Comparison of ENCODE assay signal across 8 cellular contexts in the genomic region with DNA sequence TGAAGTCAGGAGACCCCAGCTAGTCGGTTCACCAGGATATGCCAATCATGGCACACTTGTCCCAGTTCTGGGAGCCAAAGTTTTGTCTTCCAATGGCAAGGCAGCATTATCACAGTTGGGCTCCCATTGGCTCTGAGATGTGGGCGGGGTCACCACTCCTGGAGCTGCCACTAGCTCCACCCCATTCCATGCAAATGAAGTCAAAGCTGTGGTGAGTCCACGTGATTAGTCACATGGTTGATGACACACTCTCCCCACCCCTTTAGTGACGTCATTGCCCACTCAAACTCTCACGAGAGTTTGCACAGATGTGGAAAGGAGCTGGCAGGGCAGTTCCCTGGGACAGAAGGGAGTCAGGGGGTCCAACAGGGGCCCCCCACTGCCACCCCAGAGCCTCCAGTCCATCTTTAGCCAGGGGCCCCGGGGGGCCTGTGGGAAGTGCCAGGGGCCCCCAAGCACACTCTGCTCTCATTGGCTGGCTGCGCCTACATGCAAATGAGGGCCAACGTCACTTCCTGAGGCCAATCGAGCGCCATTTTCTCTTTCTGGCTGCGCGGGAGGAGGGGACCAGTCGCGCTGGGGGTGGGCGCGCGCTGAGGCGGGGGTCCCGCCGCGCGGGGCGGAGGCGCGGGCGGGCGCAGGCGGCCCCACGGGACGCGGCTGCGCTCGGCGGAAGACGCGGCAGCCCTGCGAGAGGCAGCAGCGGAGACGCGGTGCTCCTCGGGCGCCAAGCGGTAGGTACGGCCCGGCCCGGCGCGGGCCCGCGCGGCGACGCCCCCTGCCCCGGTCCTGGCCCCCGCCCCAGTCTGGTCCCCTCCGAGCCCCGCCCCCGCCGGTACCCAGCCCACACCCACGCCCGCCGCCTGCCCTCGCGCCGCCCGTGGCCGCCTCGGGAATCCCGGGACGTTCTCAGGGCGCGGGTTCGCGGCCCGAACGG. TPM values are rescaled to one million over a fixed set of nuclear protein-coding genes. Genes with fewer than 3 reads are reported as not detected.
DNase-seq lines count a peak whose midpoint lies in the region; ATAC-seq lines count a peak whose summit lies in the region.

A gene with protein sequence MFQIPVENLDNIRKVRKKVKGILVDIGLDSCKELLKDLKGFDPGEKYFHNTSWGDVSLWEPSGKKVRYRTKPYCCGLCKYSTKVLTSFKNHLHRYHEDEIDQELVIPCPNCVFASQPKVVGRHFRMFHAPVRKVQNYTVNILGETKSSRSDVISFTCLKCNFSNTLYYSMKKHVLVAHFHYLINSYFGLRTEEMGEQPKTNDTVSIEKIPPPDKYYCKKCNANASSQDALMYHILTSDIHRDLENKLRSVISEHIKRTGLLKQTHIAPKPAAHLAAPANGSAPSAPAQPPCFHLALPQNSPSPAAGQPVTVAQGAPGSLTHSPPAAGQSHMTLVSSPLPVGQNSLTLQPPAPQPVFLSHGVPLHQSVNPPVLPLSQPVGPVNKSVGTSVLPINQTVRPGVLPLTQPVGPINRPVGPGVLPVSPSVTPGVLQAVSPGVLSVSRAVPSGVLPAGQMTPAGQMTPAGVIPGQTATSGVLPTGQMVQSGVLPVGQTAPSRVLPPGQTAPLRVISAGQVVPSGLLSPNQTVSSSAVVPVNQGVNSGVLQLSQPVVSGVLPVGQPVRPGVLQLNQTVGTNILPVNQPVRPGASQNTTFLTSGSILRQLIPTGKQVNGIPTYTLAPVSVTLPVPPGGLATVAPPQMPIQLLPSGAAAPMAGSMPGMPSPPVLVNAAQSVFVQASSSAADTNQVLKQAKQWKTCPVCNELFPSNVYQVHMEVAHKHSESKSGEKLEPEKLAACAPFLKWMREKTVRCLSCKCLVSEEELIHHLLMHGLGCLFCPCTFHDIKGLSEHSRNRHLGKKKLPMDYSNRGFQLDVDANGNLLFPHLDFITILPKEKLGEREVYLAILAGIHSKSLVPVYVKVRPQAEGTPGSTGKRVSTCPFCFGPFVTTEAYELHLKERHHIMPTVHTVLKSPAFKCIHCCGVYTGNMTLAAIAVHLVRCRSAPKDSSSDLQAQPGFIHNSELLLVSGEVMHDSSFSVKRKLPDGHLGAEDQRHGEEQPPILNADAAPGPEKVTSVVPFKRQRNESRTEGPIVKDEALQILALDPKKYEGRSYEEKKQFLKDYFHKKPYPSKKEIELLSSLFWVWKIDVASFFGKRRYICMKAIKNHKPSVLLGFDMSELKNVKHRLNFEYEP (plus strand): TSS at position 524 of the 937 bp plus-strand sequence. CDS start 8,281 bp downstream, outside the sequence.

- in situ Hi-C loops in endometrial microvascular endothelial cells (cut with HindIII; ENCODE audit: inconsistent ontology term, low pct_unique_long_range_greater_than_20kb, low sequenced_read_pairs): no loop called here

- peak within 1 kb of the TSS; percentile 69 for H3K4me3 ChIP-seq in mesodermal cell (ENCODE audit: extremely low read depth, insufficient read depth, low read length, poor library complexity, severe bottlenecking)

- peaks cover 4% of the 10 kb centered on the region for H3K9me3 ChIP-seq in mesodermal cell (ENCODE audit: control insufficient read depth, low read length)

- ATAC-seq in GM19467 (IDR thresholded peaks at IDR 0.05; ENCODE audit: unreplicated experiment): peak; percentile 67

- peaks cover 35% of the 10 kb centered on the region for H3K4me1 ChIP-seq in mesodermal cell (ENCODE audit: control insufficient read depth, insufficient read depth, low read length, poor library complexity, severe bottlenecking)

- WGBS in mesodermal cell (ENCODE audit: insufficient coverage in 2 of 2), 2 experiments: 6% methylated on average over 41 to 43 of the region's 76 CpGs

- DNase-seq in CMK (ENCODE audit: low read depth) (peak; percentile 92), HS-27A (ENCODE audit: low read depth) (peak; percentile 86), NOMO-1 treated with dmso at 0.1 percent for 144 hours (lab: John Stamatoyannopoulos, UW; ENCODE audit: unreplicated experiment) (peak; percentile 87)
- DNase-seq in activated CD8-positive, alpha-beta memory T cell treated with anti-CD3 and anti-CD28 coated beads for 48 hours (ENCODE audit: low read depth in 2 of 3, low spot score in 2 of 3): peak; percentile 56 to 75 (median 62)
- DNase-seq in stimulated activated CD8-positive, alpha-beta memory T cell treated with anti-CD3 and anti-CD28 coated beads, Interleukin-15, amount 100 ng/mL, for 4 hours (ENCODE audit: low read depth in 2 of 2): peak; percentile 56 to 72

- H3K27ac ChIP-seq in mesodermal cell (ENCODE audit: low read depth, low read length, severe bottlenecking): peak within 1 kb of the TSS; percentile 98

- H3K36me3 ChIP-seq in mesodermal cell (ENCODE audit: control insufficient read depth, insufficient read depth, low read length): peaks cover 10% of the 10 kb centered on the region

RNA-seq across cellular contexts. Expression of the gene that starts here (rescaled TPM):
- total RNA-seq in endometrial microvascular endothelial cells (ENCODE audit: inconsistent ontology term): 11.3 TPM
- polyA plus RNA-seq in mesodermal cell (2013, experiment 1 of 2): 36.7 TPM
- polyA plus RNA-seq in mesodermal cell (2013, experiment 2 of 2): 40.2 TPM

Comparison
In these comparisons a context has a peak if more than half of its experiments do, and no peak if none do; other contexts are left out.
1. Peak in every context shown above with its lines: DNase-seq, ATAC-seq, H3K4me3 ChIP-seq and H3K27ac ChIP-seq.